Comparison of ENCODE assay signal across 14 cellular contexts in the genomic region with DNA sequence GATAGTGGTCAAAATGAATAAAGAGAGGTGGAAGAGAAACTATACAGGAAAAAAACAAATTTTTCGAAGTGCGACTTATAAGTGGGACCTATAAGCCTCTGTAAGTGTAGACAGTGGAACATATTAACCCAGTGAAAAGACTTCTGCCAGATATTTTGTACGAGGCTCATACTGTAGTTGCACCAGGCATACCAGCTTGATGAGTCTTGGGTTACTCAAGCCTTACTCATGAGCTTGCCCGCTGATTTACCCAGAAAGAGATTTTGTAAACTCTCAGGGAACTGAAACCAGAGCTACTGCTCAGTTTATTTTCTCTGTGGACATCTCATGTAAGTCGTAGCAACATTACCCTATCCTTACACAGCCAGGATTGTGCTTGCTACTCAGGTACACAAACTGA.
DNase-seq lines count a peak whose midpoint lies in the region; ATAC-seq and TF ChIP-seq lines count a peak whose summit lies in the region.
"Had no signal": no experiment of that assay in that cellular context is flagged by ENCODE, and none has a peak within 500 bp of the region (broad histone marks: within the 10 kb centered on the region; RNA-seq: fewer than 3 reads in every experiment).

No MANE protein-coding gene starts in this region.

- no peak overlapping the region for H3K4ac ChIP-seq in neuronal stem cell (ENCODE audit: low read length)

- no peak overlapping the region for H2BK12ac ChIP-seq in neuronal stem cell (ENCODE audit: low read length)

- WGBS in right cardiac atrium, result 78% methylated on average over 5 of the region's 5 CpGs
- no CpG with 5 or more reads among the region's 5 CpGs for WGBS in neuronal stem cell (ENCODE audit: extremely low coverage in 2 of 2, insufficient read length in 2 of 2, insufficient replicate concordance in 1 of 2), 2 donors

- H3K27me3 ChIP-seq in right cardiac atrium (ENCODE audit: control insufficient read depth, insufficient read depth) (no peaks in the 10 kb centered on the region), neuronal stem cell (ENCODE audit: control insufficient read depth in 3 of 3, insufficient read depth in 3 of 3, low read depth in 1 of 3, low read length in 3 of 3) (no peaks in the 10 kb centered on the region)

- no peak overlapping the region for H2BK15ac ChIP-seq in neuronal stem cell (ENCODE audit: low read length)

- H3K36me3 ChIP-seq in neuronal stem cell (replicated peaks in 1 of 2; ENCODE audit: control insufficient read depth in 2 of 2, insufficient read depth in 2 of 2, low read length in 2 of 2), result no peaks in the 10 kb centered on the region

- no peak overlapping the region for H3K23ac ChIP-seq in neuronal stem cell (ENCODE audit: low read depth, low read length, poor library complexity)

- H3K4me3 ChIP-seq in AG10803 (ENCODE audit: low read length) (no peak overlapping the region), right cardiac atrium (ENCODE audit: low read length) (no peak overlapping the region), neuronal stem cell (ENCODE audit: low read length in 2 of 2) (no peak overlapping the region)

- H3K27ac ChIP-seq in right cardiac atrium (ENCODE audit: low read length), result no peak overlapping the region
- H3K27ac ChIP-seq in neuronal stem cell (replicated peaks; ENCODE audit: low read length), result no peak overlapping the region

- no peak overlapping the region for H3K9ac ChIP-seq in neuronal stem cell (ENCODE audit: low read depth, low read length, poor library complexity)

- intact Hi-C loops in right cardiac atrium (cut with DNase I), result no loop called here

- H2AFZ ChIP-seq in neuronal stem cell (ENCODE audit: low read length), result no peak overlapping the region

- peak; percentile 97 for DNase-seq in AG10803 (ENCODE audit: low read depth)
- DNase-seq in M059J (ENCODE audit: low read depth), result peak; percentile 97
- DNase-seq in amniotic stem cell (lab: John Stamatoyannopoulos, UW), result peak; percentile 87
- DNase-seq in iris pigment epithelial cell (ENCODE audit: low read depth), result peak; percentile 99
- no peak for DNase-seq in right cardiac atrium
- no peak for DNase-seq in COLO668 (lab: John Stamatoyannopoulos, UW; ENCODE audit: unreplicated experiment)
- no peak for DNase-seq in T-helper 1 cell
- no peak for DNase-seq in neuronal stem cell (ENCODE audit: low spot score)
- DNase-seq: activated CD8-positive, alpha-beta memory T cell treated with anti-CD3 and anti-CD28 coated beads, Interleukin-2, amount 50 U/mL, for 4 hours; CD8-positive, alpha-beta memory T cell; H7; NCI-H2081 treated with DMSO at 0.1 percent for 48 hours; nephron progenitor cell; stimulated activated CD4-positive, alpha-beta T cell treated with anti-CD3 and anti-CD28 coated beads, Interleukin-2, amount 100 ng/mL, for 24 hours had no signal

- no peak overlapping the region for H2BK120ac ChIP-seq in neuronal stem cell (ENCODE audit: low read depth, low read length)

- H4K8ac ChIP-seq in neuronal stem cell (ENCODE audit: low read depth, low read length), result no peak overlapping the region

- H3K18ac ChIP-seq in neuronal stem cell (ENCODE audit: low read length), result no peak overlapping the region

- no peak for TF ChIP-seq CTCF in AG10803 (conservative IDR thresholded peaks at IDR 0.05; ENCODE audit: low read length)

- no peak for ATAC-seq in right cardiac atrium

- no peak overlapping the region for H3K4me2 ChIP-seq in neuronal stem cell (ENCODE audit: insufficient read depth, low read length, poor library complexity, severe bottlenecking)

- no peak overlapping the region for H2BK5ac ChIP-seq in neuronal stem cell (ENCODE audit: low read length)

- H3K14ac ChIP-seq in neuronal stem cell (ENCODE audit: low read length), result no peak overlapping the region

- H4K91ac ChIP-seq in neuronal stem cell (ENCODE audit: low read depth, low read length, poor library complexity), result no peak overlapping the region

- no peaks in the 10 kb centered on the region for H3K4me1 ChIP-seq in right cardiac atrium (ENCODE audit: control insufficient read depth, insufficient read depth, low read length)
- H3K4me1 ChIP-seq in neuronal stem cell (ENCODE audit: control insufficient read depth in 2 of 2, insufficient read depth in 1 of 2, low read depth in 1 of 2, low read length in 2 of 2), result no peaks in the 10 kb centered on the region

- H3K9me3 ChIP-seq in right cardiac atrium (ENCODE audit: control insufficient read depth, low read length) (no peaks in the 10 kb centered on the region), neuronal stem cell (replicated peaks in 1 of 2; ENCODE audit: control insufficient read depth in 2 of 2, insufficient read depth in 1 of 2, low read depth in 1 of 2, low read length in 2 of 2) (no peaks in the 10 kb centered on the region)

- no peaks in the 10 kb centered on the region for H3K79me1 ChIP-seq in neuronal stem cell (ENCODE audit: low read depth, low read length)

- H2AK5ac ChIP-seq in neuronal stem cell (ENCODE audit: low read depth, low read length), result no peak overlapping the region

Comparison
In these comparisons a context has a peak if more than half of its experiments do, and no peak if none do; other contexts are left out.
1. DNase-seq: peak in AG10803 (single experiment), M059J (single experiment), amniotic stem cell (single experiment) and iris pigment epithelial cell (single experiment); none in right cardiac atrium (0 of 3), COLO668 (single experiment), T-helper 1 cell (0 of 5) and neuronal stem cell (single experiment).